ENCODE assay signal across 32 cellular contexts in genomic region chr5:120014535-120014934, GRCh38.
"Had no signal": no experiment of that assay in that cellular context is flagged by ENCODE, and none has a peak within 500 bp of the region (broad histone marks: within the 10 kb centered on the region; RNA-seq: fewer than 3 reads in every experiment).

No MANE protein-coding gene starts in this region.

- H3K4me3 ChIP-seq: cardiac muscle cell, MG63, Peyer's patch, SJSA1 had no signal

- H3K9me3 Mint-ChIP-seq: activated CD4-positive, alpha-beta T cell treated with anti-CD3 and anti-CD28 coated beads, Interleukin-2, amount 10 ng/mL, durations not matched to agents 7 days and 5 days; activated naive CD4-positive, alpha-beta T cell treated with anti-CD3 and anti-CD28 coated beads, Interleukin-2, amount 50 U/mL, for 24 hours; activated T-cell treated with anti-CD3 and anti-CD28 coated beads, Interleukin-2, amount 50 U/mL, for 24 hours; activated T-helper 2 cell treated with anti-CD3 and anti-CD28 coated beads, Interferon-gamma antibody, Interleukin-2, Interleukin-4, amounts not matched to agents 10 μg/mL and 5 μg/mL and 100 μg/mL, durations not matched to agents 14 hours and 24 hours and 36 hours; T-helper 1 cell treated with Interleukin-12 subunit alpha and Interleukin-12 subunit beta and Interleukin-4 antibody, amounts not matched to agents 30 μg/mL and 1 μg/mL, for 36 hours; T-helper 2 cell treated with Interferon-gamma antibody and Interleukin-4, amounts not matched to agents 5 μg/mL and 100 μg/mL, for 36 hours had no signal

- H3K9ac ChIP-seq: SK-N-SH had no signal

- H3K4me1 Mint-ChIP-seq: activated CD4-positive, alpha-beta T cell treated with anti-CD3 and anti-CD28 coated beads for 36 hours; activated CD4-positive, alpha-beta T cell treated with anti-CD3 and anti-CD28 coated beads, Interleukin-2, amount 10 ng/mL, durations not matched to agents 7 days and 5 days; activated naive CD4-positive, alpha-beta T cell treated with anti-CD3 and anti-CD28 coated beads, Interleukin-2, amount 50 U/mL, for 24 hours; activated naive CD8-positive, alpha-beta T cell treated with anti-CD3 and anti-CD28 coated beads, Interleukin-2, amount 10 ng/mL, durations not matched to agents 7 days and 5 days; central memory CD8-positive, alpha-beta T cell had no signal

- H3K36me3 ChIP-seq: cardiac muscle cell, MG63, Peyer's patch, SJSA1 had no signal

- H3K4me2 ChIP-seq: SK-N-SH had no signal

- H3K4me1 ChIP-seq: Peyer's patch, SJSA1 had no signal

- H3K27me3 ChIP-seq: cardiac muscle cell, MG63, Peyer's patch, SJSA1 had no signal

- ATAC-seq: activated CD4-positive, alpha-beta T cell treated with anti-CD3 and anti-CD28 coated beads for 36 hours; activated CD4-positive, CD25-positive, alpha-beta regulatory T cell treated with anti-CD3 and anti-CD28 coated beads, Interleukin-2, amount 50 U/mL, for 24 hours; activated CD8-positive, alpha-beta T cell treated with anti-CD3 and anti-CD28 coated beads, Interleukin-2, amount 10 ng/mL, durations not matched to agents 7 days and 5 days; WTC11 had no signal

- FAIRE-seq: TTC549 had no signal

- H3K9me3 ChIP-seq: MG63, Peyer's patch, SK-N-SH had no signal

- H3K36me3 Mint-ChIP-seq: activated naive CD4-positive, alpha-beta T cell treated with anti-CD3 and anti-CD28 coated beads, Interleukin-2, amount 50 U/mL, for 24 hours; activated naive CD8-positive, alpha-beta T cell treated with anti-CD3 and anti-CD28 coated beads, Interleukin-2, amount 10 ng/mL, durations not matched to agents 7 days and 5 days; WTC11 had no signal

- H3K4me3 Mint-ChIP-seq: activated CD4-positive, alpha-beta T cell treated with anti-CD3 and anti-CD28 coated beads for 36 hours; activated CD4-positive, alpha-beta T cell treated with anti-CD3 and anti-CD28 coated beads, Interleukin-2, amount 10 ng/mL, durations not matched to agents 7 days and 5 days; activated CD8-positive, alpha-beta T cell treated with anti-CD3 and anti-CD28 coated beads, Interleukin-2, amount 10 ng/mL, durations not matched to agents 7 days and 5 days; activated naive CD4-positive, alpha-beta T cell treated with anti-CD3 and anti-CD28 coated beads, Interleukin-2, amount 50 U/mL, for 24 hours; activated naive CD8-positive, alpha-beta T cell treated with anti-CD3 and anti-CD28 coated beads, Interleukin-2, amount 10 ng/mL, durations not matched to agents 7 days and 5 days; activated T-cell treated with anti-CD3 and anti-CD28 coated beads, Interleukin-2, amount 50 U/mL, for 24 hours; central memory CD8-positive, alpha-beta T cell; T-helper 1 cell treated with Interleukin-12 subunit alpha and Interleukin-12 subunit beta and Interleukin-4 antibody, amounts not matched to agents 30 μg/mL and 1 μg/mL, for 36 hours; T-helper 2 cell treated with Interferon-gamma antibody and Interleukin-4, amounts not matched to agents 5 μg/mL and 100 μg/mL, for 36 hours; WTC11 had no signal

- H3K27ac Mint-ChIP-seq: activated CD4-positive, alpha-beta T cell treated with anti-CD3 and anti-CD28 coated beads for 36 hours; activated CD4-positive, alpha-beta T cell treated with anti-CD3 and anti-CD28 coated beads, Interleukin-2, amount 10 ng/mL, durations not matched to agents 7 days and 5 days; activated CD8-positive, alpha-beta T cell treated with anti-CD3 and anti-CD28 coated beads, Interleukin-2, amount 10 ng/mL, durations not matched to agents 7 days and 5 days; activated naive CD4-positive, alpha-beta T cell treated with anti-CD3 and anti-CD28 coated beads, Interleukin-2, amount 50 U/mL, for 24 hours; activated naive CD8-positive, alpha-beta T cell treated with anti-CD3 and anti-CD28 coated beads, Interleukin-2, amount 10 ng/mL, durations not matched to agents 7 days and 5 days; activated T-cell treated with anti-CD3 and anti-CD28 coated beads, Interleukin-2, amount 50 U/mL, for 24 hours; activated T-helper 2 cell treated with anti-CD3 and anti-CD28 coated beads, Interferon-gamma antibody, Interleukin-2, Interleukin-4, amounts not matched to agents 10 μg/mL and 5 μg/mL and 100 μg/mL, durations not matched to agents 14 hours and 24 hours and 36 hours; T-helper 1 cell treated with Interleukin-12 subunit alpha and Interleukin-12 subunit beta and Interleukin-4 antibody, amounts not matched to agents 30 μg/mL and 1 μg/mL, for 36 hours; T-helper 2 cell treated with Interferon-gamma antibody and Interleukin-4, amounts not matched to agents 5 μg/mL and 100 μg/mL, for 36 hours; WTC11 had no signal

- DNase-seq: activated CD4-positive, alpha-beta T cell treated with anti-CD3 and anti-CD28 coated beads for 36 hours; activated CD4-positive, alpha-beta T cell treated with anti-CD3 and anti-CD28 coated beads, Interleukin-2, amount 10 ng/mL, durations not matched to agents 7 days and 5 days; activated CD4-positive, alpha-beta T cell treated with anti-CD3 and anti-CD28 coated beads, Interleukin-2, amount 50 U/mL, for 48 hours; activated CD8-positive, alpha-beta T cell treated with anti-CD3 and anti-CD28 coated beads, Interleukin-2, amount 10 ng/mL, durations not matched to agents 7 days and 5 days; activated gamma-delta T cell; activated naive CD4-positive, alpha-beta T cell treated with Interleukin-2 at 50 U/mL for 16 hours; activated naive CD8-positive, alpha-beta T cell treated with anti-CD3 and anti-CD28 coated beads, Interleukin-2, amount 10 ng/mL, durations not matched to agents 7 days and 5 days; activated T-cell treated with anti-CD3 and anti-CD28 coated beads, Interleukin-2, amount 50 U/mL, for 24 hours; Karpas-422; MG63; NCI-H1048; NCI-H1105 treated with DMSO at 0.1 percent for 48 hours; NCI-H1436; NCI-H1694; NCI-H1930; NCI-H2081 treated with DMSO at 0.1 percent for 48 hours; NCI-H345; NCI-H524 treated with DMSO at 0.1 percent for 48 hours; Peyer's patch; RPMI8226; SHP77 treated with DMSO at 0.1 percent for 48 hours; SK-N-SH had no signal

- H3K27me3 Mint-ChIP-seq: activated CD4-positive, alpha-beta T cell treated with anti-CD3 and anti-CD28 coated beads, Interleukin-2, amount 10 ng/mL, durations not matched to agents 7 days and 5 days; activated naive CD8-positive, alpha-beta T cell treated with anti-CD3 and anti-CD28 coated beads, Interleukin-2, amount 10 ng/mL, durations not matched to agents 7 days and 5 days; activated T-cell treated with anti-CD3 and anti-CD28 coated beads, Interleukin-2, amount 50 U/mL, for 24 hours; central memory CD8-positive, alpha-beta T cell had no signal

- H3K27ac ChIP-seq: cardiac muscle cell, Peyer's patch, SJSA1 had no signal
